In genomic region chr2:240716130-240716798, GRCh38 we compare ENCODE assay signal across 1 cellular context.
TF ChIP-seq lines count a peak whose summit lies in the region.

No MANE protein-coding gene starts in this region.

TF ChIP-seq in GM23338, 12 proteins besides CTCF, POLR2A, EP300 and RAD21 (continued from another document):
- TF ChIP-seq, protein P1, sequence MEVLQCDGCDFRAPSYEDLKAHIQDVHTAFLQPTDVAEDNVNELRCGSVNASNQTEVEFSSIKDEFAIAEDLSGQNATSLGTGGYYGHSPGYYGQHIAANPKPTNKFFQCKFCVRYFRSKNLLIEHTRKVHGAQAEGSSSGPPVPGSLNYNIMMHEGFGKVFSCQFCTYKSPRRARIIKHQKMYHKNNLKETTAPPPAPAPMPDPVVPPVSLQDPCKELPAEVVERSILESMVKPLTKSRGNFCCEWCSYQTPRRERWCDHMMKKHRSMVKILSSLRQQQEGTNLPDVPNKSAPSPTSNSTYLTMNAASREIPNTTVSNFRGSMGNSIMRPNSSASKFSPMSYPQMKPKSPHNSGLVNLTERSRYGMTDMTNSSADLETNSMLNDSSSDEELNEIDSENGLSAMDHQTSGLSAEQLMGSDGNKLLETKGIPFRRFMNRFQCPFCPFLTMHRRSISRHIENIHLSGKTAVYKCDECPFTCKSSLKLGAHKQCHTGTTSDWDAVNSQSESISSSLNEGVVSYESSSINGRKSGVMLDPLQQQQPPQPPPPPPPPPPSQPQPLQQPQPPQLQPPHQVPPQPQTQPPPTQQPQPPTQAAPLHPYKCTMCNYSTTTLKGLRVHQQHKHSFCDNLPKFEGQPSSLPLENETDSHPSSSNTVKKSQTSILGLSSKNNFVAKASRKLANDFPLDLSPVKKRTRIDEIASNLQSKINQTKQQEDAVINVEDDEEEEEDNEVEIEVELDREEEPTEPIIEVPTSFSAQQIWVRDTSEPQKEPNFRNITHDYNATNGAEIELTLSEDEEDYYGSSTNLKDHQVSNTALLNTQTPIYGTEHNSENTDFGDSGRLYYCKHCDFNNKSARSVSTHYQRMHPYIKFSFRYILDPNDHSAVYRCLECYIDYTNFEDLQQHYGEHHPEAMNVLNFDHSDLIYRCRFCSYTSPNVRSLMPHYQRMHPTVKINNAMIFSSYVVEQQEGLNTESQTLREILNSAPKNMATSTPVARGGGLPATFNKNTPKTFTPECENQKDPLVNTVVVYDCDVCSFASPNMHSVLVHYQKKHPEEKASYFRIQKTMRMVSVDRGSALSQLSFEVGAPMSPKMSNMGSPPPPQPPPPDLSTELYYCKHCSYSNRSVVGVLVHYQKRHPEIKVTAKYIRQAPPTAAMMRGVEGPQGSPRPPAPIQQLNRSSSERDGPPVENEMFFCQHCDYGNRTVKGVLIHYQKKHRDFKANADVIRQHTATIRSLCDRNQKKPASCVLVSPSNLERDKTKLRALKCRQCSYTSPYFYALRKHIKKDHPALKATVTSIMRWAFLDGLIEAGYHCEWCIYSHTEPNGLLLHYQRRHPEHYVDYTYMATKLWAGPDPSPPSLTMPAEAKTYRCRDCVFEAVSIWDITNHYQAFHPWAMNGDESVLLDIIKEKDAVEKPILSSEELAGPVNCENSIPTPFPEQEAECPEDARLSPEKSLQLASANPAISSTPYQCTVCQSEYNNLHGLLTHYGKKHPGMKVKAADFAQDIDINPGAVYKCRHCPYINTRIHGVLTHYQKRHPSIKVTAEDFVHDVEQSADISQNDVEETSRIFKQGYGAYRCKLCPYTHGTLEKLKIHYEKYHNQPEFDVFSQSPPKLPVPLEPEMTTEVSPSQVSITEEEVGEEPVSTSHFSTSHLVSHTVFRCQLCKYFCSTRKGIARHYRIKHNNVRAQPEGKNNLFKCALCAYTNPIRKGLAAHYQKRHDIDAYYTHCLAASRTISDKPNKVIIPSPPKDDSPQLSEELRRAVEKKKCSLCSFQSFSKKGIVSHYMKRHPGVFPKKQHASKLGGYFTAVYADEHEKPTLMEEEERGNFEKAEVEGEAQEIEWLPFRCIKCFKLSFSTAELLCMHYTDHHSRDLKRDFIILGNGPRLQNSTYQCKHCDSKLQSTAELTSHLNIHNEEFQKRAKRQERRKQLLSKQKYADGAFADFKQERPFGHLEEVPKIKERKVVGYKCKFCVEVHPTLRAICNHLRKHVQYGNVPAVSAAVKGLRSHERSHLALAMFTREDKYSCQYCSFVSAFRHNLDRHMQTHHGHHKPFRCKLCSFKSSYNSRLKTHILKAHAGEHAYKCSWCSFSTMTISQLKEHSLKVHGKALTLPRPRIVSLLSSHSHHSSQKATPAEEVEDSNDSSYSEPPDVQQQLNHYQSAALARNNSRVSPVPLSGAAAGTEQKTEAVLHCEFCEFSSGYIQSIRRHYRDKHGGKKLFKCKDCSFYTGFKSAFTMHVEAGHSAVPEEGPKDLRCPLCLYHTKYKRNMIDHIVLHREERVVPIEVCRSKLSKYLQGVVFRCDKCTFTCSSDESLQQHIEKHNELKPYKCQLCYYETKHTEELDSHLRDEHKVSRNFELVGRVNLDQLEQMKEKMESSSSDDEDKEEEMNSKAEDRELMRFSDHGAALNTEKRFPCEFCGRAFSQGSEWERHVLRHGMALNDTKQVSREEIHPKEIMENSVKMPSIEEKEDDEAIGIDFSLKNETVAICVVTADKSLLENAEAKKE (CRISPR knock-in tag; IDR thresholded peaks at IDR 0.05) = no peak
- TF ChIP-seq NANOG (IDR thresholded peaks at IDR 0.05; ENCODE audit: borderline replicate concordance) (no peak), STAT1 (IDR thresholded peaks at IDR 0.05; ENCODE audit: unreplicated experiment) (no peak), EZH2 (IDR thresholded peaks at IDR 0.05; ENCODE audit: low read depth, unreplicated experiment) (no peak), CREB1 (CRISPR knock-in tag; IDR thresholded peaks at IDR 0.05; ENCODE audit: low read depth) (no peak), JUNB (IDR thresholded peaks at IDR 0.05; ENCODE audit: unreplicated experiment) (no peak), ETS1 (IDR thresholded peaks at IDR 0.05) (no peak), EZH2phosphoT487 (IDR thresholded peaks at IDR 0.05; ENCODE audit: unreplicated experiment) (no peak)
- TF ChIP-seq, protein P2, sequence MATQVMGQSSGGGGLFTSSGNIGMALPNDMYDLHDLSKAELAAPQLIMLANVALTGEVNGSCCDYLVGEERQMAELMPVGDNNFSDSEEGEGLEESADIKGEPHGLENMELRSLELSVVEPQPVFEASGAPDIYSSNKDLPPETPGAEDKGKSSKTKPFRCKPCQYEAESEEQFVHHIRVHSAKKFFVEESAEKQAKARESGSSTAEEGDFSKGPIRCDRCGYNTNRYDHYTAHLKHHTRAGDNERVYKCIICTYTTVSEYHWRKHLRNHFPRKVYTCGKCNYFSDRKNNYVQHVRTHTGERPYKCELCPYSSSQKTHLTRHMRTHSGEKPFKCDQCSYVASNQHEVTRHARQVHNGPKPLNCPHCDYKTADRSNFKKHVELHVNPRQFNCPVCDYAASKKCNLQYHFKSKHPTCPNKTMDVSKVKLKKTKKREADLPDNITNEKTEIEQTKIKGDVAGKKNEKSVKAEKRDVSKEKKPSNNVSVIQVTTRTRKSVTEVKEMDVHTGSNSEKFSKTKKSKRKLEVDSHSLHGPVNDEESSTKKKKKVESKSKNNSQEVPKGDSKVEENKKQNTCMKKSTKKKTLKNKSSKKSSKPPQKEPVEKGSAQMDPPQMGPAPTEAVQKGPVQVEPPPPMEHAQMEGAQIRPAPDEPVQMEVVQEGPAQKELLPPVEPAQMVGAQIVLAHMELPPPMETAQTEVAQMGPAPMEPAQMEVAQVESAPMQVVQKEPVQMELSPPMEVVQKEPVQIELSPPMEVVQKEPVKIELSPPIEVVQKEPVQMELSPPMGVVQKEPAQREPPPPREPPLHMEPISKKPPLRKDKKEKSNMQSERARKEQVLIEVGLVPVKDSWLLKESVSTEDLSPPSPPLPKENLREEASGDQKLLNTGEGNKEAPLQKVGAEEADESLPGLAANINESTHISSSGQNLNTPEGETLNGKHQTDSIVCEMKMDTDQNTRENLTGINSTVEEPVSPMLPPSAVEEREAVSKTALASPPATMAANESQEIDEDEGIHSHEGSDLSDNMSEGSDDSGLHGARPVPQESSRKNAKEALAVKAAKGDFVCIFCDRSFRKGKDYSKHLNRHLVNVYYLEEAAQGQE (IDR thresholded peaks at IDR 0.05; ENCODE audit: unreplicated experiment) = no peak
